In genomic region chr7:30936650-30937245, GRCh38 we compare ENCODE assay signal across 1 cellular context.
TF ChIP-seq lines count a peak whose summit lies in the region.

No MANE protein-coding gene starts in this region.

TF ChIP-seq in K562, 482 proteins besides CTCF, POLR2A, EP300 and RAD21:
- TF ChIP-seq PATZ1 (CRISPR knock-in tag; IDR thresholded peaks at IDR 0.05; ENCODE audit: borderline replicate concordance) (no peak), SAFB2 (IDR thresholded peaks at IDR 0.05; ENCODE audit: borderline replicate concordance, low read depth, low read length, severe bottlenecking) (no peak)
